In the genomic region with DNA sequence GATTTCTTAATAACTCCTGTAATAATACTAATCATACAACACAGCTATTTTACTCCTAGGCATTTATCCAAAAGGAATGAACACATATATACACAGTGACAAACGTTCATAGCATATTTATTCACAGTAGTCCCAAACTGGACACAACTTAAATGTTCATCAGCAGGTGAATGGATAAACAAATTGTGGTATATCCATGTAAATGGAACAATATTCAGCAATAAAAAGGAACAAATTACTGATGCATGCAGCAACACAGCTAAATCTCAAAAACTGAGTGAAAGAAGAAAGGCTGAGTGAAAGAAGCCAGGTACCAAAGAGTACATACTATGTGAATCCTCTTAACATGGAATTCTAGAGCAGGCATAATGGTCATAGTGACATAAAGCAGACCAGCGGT, we compare ENCODE assay signal across 33 cellular contexts.
"Had no signal": no experiment of that assay in that cellular context is flagged by ENCODE, and none has a peak within 500 bp of the region (broad histone marks: within the 10 kb centered on the region; RNA-seq: fewer than 3 reads in every experiment).

No MANE protein-coding gene starts in this region.

- H3K4me3 ChIP-seq: adrenal gland, ascending aorta, body of pancreas, breast epithelium, cardiac muscle cell had no signal

- FAIRE-seq: astrocyte, bronchial epithelial cell, colon had no signal

- H3K4me1 ChIP-seq: adrenal gland, ascending aorta, body of pancreas, breast epithelium had no signal

- DNase-seq: activated effector memory CD4-positive, alpha-beta T cell treated with anti-CD3 and anti-CD28 coated beads, Interleukin-2, amount 50 U/mL, for 16 hours; activated effector memory CD4-positive, alpha-beta T cell treated with Interleukin-2 at 50 U/mL for 16 hours; activated gamma-delta T cell; activated gamma-delta T cell treated with Interleukin-2 at 50 U/mL for 16 hours; activated naive CD4-positive, alpha-beta T cell; activated naive CD4-positive, alpha-beta T cell treated with anti-CD3 and anti-CD28 coated beads for 36 hours; activated naive CD4-positive, alpha-beta T cell treated with anti-CD3 and anti-CD28 coated beads, Interleukin-2, amount 10 ng/mL, durations not matched to agents 7 days and 5 days; activated naive CD4-positive, alpha-beta T cell treated with anti-CD3 and anti-CD28 coated beads, Interleukin-2, amount 50 U/mL, for 16 hours; activated naive CD4-positive, alpha-beta T cell treated with Interleukin-2 at 50 U/mL for 16 hours; activated naive CD8-positive, alpha-beta T cell treated with anti-CD3 and anti-CD28 coated beads for 36 hours; activated naive CD8-positive, alpha-beta T cell treated with anti-CD3 and anti-CD28 coated beads, Interleukin-2, amount 10 ng/mL, durations not matched to agents 7 days and 5 days; activated naive CD8-positive, alpha-beta T cell treated with anti-CD3 and anti-CD28 coated beads, Interleukin-2, amount 50 U/mL, for 24 hours; activated T-cell treated with anti-CD3 and anti-CD28 coated beads, Interleukin-2, amount 50 U/mL, for 4 hours; activated T-cell treated with anti-CD3 and anti-CD28 coated beads, Interleukin-2, amount 50 U/mL, for 48 hours; activated T-cell treated with anti-CD3 and anti-CD28 coated beads, Interleukin-2, amount 50 U/mL, for 72 hours; adrenal gland; amniotic stem cell; amygdala; anterior cingulate cortex; aorta; body of pancreas; brain microvascular endothelial cell; caudate nucleus; central memory CD4-positive, alpha-beta T cell; cerebellar nuclear complex had no signal

- H3K36me3 ChIP-seq: adrenal gland, ascending aorta, brain microvascular endothelial cell, breast epithelium, cardiac muscle cell had no signal

- H3K27ac ChIP-seq: adrenal gland, ascending aorta, body of pancreas, brain microvascular endothelial cell, breast epithelium, cardiac muscle cell had no signal

- H3K27me3 ChIP-seq: adrenal gland, ascending aorta, body of pancreas, brain microvascular endothelial cell, breast epithelium, cardiac muscle cell had no signal

- H3K9me3 ChIP-seq: adrenal gland, ascending aorta had no signal

- ATAC-seq: activated naive CD4-positive, alpha-beta T cell treated with anti-CD3 and anti-CD28 coated beads, Interleukin-2, amount 50 U/mL, for 72 hours; activated naive CD8-positive, alpha-beta T cell treated with anti-CD3 and anti-CD28 coated beads, Interleukin-2, amount 50 U/mL, for 24 hours; activated T-cell treated with anti-CD3 and anti-CD28 coated beads, Interleukin-2, amount 50 U/mL, for 4 hours; activated T-cell treated with anti-CD3 and anti-CD28 coated beads, Interleukin-2, amount 50 U/mL, for 72 hours; activated T-helper 17 cell treated with anti-CD3 and anti-CD28 coated beads, Interleukin-2, amount 50 U/mL, for 72 hours; body of pancreas had no signal
